Comparison of ENCODE assay signal across 18 cellular contexts in genomic region chr3:67595424-67595823, GRCh38. TPM values are rescaled to one million over a fixed set of nuclear protein-coding genes. Genes with fewer than 3 reads are reported as not detected.
DNase-seq lines count a peak whose midpoint lies in the region; ATAC-seq, FAIRE-seq and TF ChIP-seq lines count a peak whose summit lies in the region.
"Had no signal": no experiment of that assay in that cellular context is flagged by ENCODE, and none has a peak within 500 bp of the region (broad histone marks: within the 10 kb centered on the region; RNA-seq: fewer than 3 reads in every experiment).

No MANE protein-coding gene starts in this region.

- H3K9me3 Mint-ChIP-seq in activated naive CD4-positive, alpha-beta T cell treated with anti-CD3 and anti-CD28 coated beads, Interleukin-2, amount 50 U/mL, for 24 hours, result no peaks in the 10 kb centered on the region
- no peaks in the 10 kb centered on the region for H3K9me3 Mint-ChIP-seq in activated naive CD4-positive, alpha-beta T cell treated with anti-CD3 and anti-CD28 coated beads, Interleukin-2, amount 50 U/mL, for 72 hours
- peaks cover 5% of the 10 kb centered on the region for H3K9me3 Mint-ChIP-seq in nephron progenitor cell

- H3K9me3 ChIP-seq in T-helper 17 cell (ENCODE audit: control insufficient read depth, low read length, poor library complexity, severe bottlenecking) (no peaks in the 10 kb centered on the region), HepG2 (ENCODE audit: low read length) (no peaks in the 10 kb centered on the region), MM.1S (replicated peaks; ENCODE audit: insufficient read depth, low read length) (no peaks in the 10 kb centered on the region)
- H3K9me3 ChIP-seq: A549, BLaER1, Caco-2 had no signal

- TF ChIP-seq EP300 in HepG2 (IDR thresholded peaks at IDR 0.05; ENCODE audit: low read depth in 2 of 2, low read length in 2 of 2) (no peak), HepG2 (CRISPR knock-in tag; IDR thresholded peaks at IDR 0.05; ENCODE audit: borderline replicate concordance) (no peak)

- TF ChIP-seq CTCF in HepG2 (CRISPR knock-in tag; IDR thresholded peaks at IDR 0.05) (no peak), nephron progenitor cell (IDR thresholded peaks at IDR 0.05) (no peak), MM.1S (IDR thresholded peaks at IDR 0.05; ENCODE audit: low read length) (no peak)

- no peak overlapping the region for H3K4me3 ChIP-seq in HepG2 (replicated peaks in 1 of 3; ENCODE audit: insufficient read depth in 1 of 3, low read depth in 2 of 3, low read length in 3 of 3)
- no peak overlapping the region for H3K4me3 ChIP-seq in MM.1S (ENCODE audit: low read length)
- H3K4me3 ChIP-seq: A549, BLaER1 had no signal

- H3K79me2 ChIP-seq in HepG2 (ENCODE audit: insufficient read depth, low read length), result no peaks in the 10 kb centered on the region
- peaks cover 4% of the 10 kb centered on the region; the same call in 1 of the 2 replicates for H3K79me2 ChIP-seq in MM.1S (ENCODE audit: low read length)

- H3K9me2 ChIP-seq in MM.1S (replicated peaks; ENCODE audit: insufficient read depth, low read length), result no peaks in the 10 kb centered on the region

- intact Hi-C loops in HepG2 (cut with micrococcal nuclease; ENCODE audit: unreplicated experiment), result loop anchor here (10.0 kb wide), 1 partner anchor 269 kb away; no protein-coding TSS in a partner anchor

- peaks cover 91% of the 10 kb centered on the region for H3K4me1 Mint-ChIP-seq in activated naive CD4-positive, alpha-beta T cell treated with anti-CD3 and anti-CD28 coated beads, Interleukin-2, amount 50 U/mL, for 24 hours
- peaks cover 35% of the 10 kb centered on the region for H3K4me1 Mint-ChIP-seq in T-helper 17 cell
- H3K4me1 Mint-ChIP-seq in nephron progenitor cell, result peaks cover 5% of the 10 kb centered on the region

- no peaks in the 10 kb centered on the region for H4K20me1 ChIP-seq in HepG2 (ENCODE audit: insufficient read depth, low read length)
- H4K20me1 ChIP-seq in MM.1S (ENCODE audit: insufficient read depth, low read length), result no peaks in the 10 kb centered on the region
- H4K20me1 ChIP-seq: BLaER1 had no signal

- H3F3A ChIP-seq in MM.1S (ENCODE audit: insufficient read depth, low read length), result no peaks in the 10 kb centered on the region

- CTCF ChIA-PET in HepG2 (lab: Yijun Ruan, JAX; ENCODE audit: low intra/inter-chr PET ratio, low total read pairs), result no interaction called here

- 60% methylated on average over 3 of the region's 3 CpGs for WGBS in HepG2 (ENCODE audit: low lambda C conversion rate)

- H3K4me1 ChIP-seq in HepG2 (ENCODE audit: insufficient read depth, low read length) (peaks cover 29% of the 10 kb centered on the region), MM.1S (ENCODE audit: low read length) (no peaks in the 10 kb centered on the region)
- H3K4me1 ChIP-seq: BLaER1, Caco-2 had no signal

- H2AFZ ChIP-seq in HepG2 (ENCODE audit: low read length) (no peak overlapping the region), MM.1S (ENCODE audit: low read length) (no peak overlapping the region)

- POLR2A ChIA-PET in HepG2 (lab: Yijun Ruan, JAX), result no interaction called here

- in situ Hi-C loops in HepG2 (cut with HindIII; ENCODE audit: extremely low pct_ligation_motif_present, low pct_unique_long_range_greater_than_20kb), result loop anchor here (25.0 kb wide), 1 partner anchor 192 kb away; no protein-coding TSS in a partner anchor

- FAIRE-seq in HepG2 (lab: Jason Lieb, UNC), result no peak
- FAIRE-seq: A549, G401.6, GM12891, H1, HTR-8/SVneo had no signal

- peaks cover 34% of the 10 kb centered on the region for H3K36me3 Mint-ChIP-seq in activated naive CD4-positive, alpha-beta T cell treated with anti-CD3 and anti-CD28 coated beads, Interleukin-2, amount 50 U/mL, for 24 hours
- peaks cover 16 to 39% of the 10 kb centered on the region in 2 donors for H3K36me3 Mint-ChIP-seq in activated naive CD4-positive, alpha-beta T cell treated with anti-CD3 and anti-CD28 coated beads, Interleukin-2, amount 50 U/mL, for 72 hours
- H3K36me3 Mint-ChIP-seq in T-helper 17 cell (ENCODE audit: low read depth) (peaks cover 10% of the 10 kb centered on the region), nephron progenitor cell (ENCODE audit: low read depth) (peaks cover 37% of the 10 kb centered on the region)

- H3K27me3 ChIP-seq in HepG2 (ENCODE audit: control insufficient read depth in 1 of 2, insufficient read depth in 2 of 2, low read length in 2 of 2), result no peaks in the 10 kb centered on the region
- no peaks in the 10 kb centered on the region for H3K27me3 ChIP-seq in MM.1S (replicated peaks; ENCODE audit: insufficient read depth, low read length)
- H3K27me3 ChIP-seq: BLaER1 had no signal

- peak overlapping the region; percentile 27 for H3K27ac ChIP-seq in HepG2 (ENCODE audit: extremely low read length, insufficient read depth, low read length)
- no peak overlapping the region for H3K27ac ChIP-seq in MM.1S (ENCODE audit: low read length)
- H3K27ac ChIP-seq: 22Rv1, BLaER1 had no signal

- H3K4me2 ChIP-seq in HepG2 (ENCODE audit: low read depth, low read length) (no peak overlapping the region), MM.1S (ENCODE audit: low read depth, low read length) (no peak overlapping the region)
- H3K4me2 ChIP-seq: A549, BLaER1 had no signal

- TF ChIP-seq RAD21 in HepG2 (CRISPR knock-in tag; IDR thresholded peaks at IDR 0.05), result no peak

- no peaks in the 10 kb centered on the region for H3K27me3 Mint-ChIP-seq in activated naive CD4-positive, alpha-beta T cell treated with anti-CD3 and anti-CD28 coated beads, Interleukin-2, amount 50 U/mL, for 24 hours
- H3K27me3 Mint-ChIP-seq in T-helper 17 cell (no peaks in the 10 kb centered on the region), nephron progenitor cell (ENCODE audit: low read depth, poor library complexity) (no peaks in the 10 kb centered on the region)
- H3K27me3 Mint-ChIP-seq: IgD-negative memory B cell had no signal

- ATAC-seq in activated naive CD4-positive, alpha-beta T cell treated with anti-CD3 and anti-CD28 coated beads, Interleukin-2, amount 50 U/mL, for 72 hours, result no peak
- no peak for ATAC-seq in T-helper 17 cell
- peak; percentile 58 for ATAC-seq in HepG2
- no peak for ATAC-seq in GM18519 (IDR thresholded peaks at IDR 0.05; ENCODE audit: low FRiP score, unreplicated experiment)
- ATAC-seq: A549 had no signal

- no peak overlapping the region for H3K9ac ChIP-seq in HepG2 (ENCODE audit: insufficient read depth, low read depth, low read length)
- no peak overlapping the region for H3K9ac ChIP-seq in MM.1S (ENCODE audit: low read length)
- H3K9ac ChIP-seq: BLaER1 had no signal

- no peak for TF ChIP-seq POLR2A in HepG2 (IDR thresholded peaks at IDR 0.05; ENCODE audit: insufficient read depth in 1 of 2, low read depth in 2 of 2, low read length in 2 of 2)

- BruUV-seq in HepG2 (replicated peaks; lab: Mats Ljungman, UMichigan), result no TSS peak

- H3K4me3 Mint-ChIP-seq in activated naive CD4-positive, alpha-beta T cell treated with anti-CD3 and anti-CD28 coated beads, Interleukin-2, amount 50 U/mL, for 24 hours, result no peak overlapping the region
- H3K4me3 Mint-ChIP-seq in T-helper 17 cell, result no peak overlapping the region
- no peak overlapping the region for H3K4me3 Mint-ChIP-seq in nephron progenitor cell
- H3K4me3 Mint-ChIP-seq: H9, IgD-negative memory B cell had no signal

- H3K36me3 ChIP-seq in HepG2 (replicated peaks in 1 of 2; ENCODE audit: control insufficient read depth in 1 of 2, insufficient read depth in 2 of 2, low read length in 2 of 2), result peaks cover 0 to 4% of the 10 kb centered on the region in 2 experiments; a peak in 2 of 5 replicates
- H3K36me3 ChIP-seq in MM.1S (replicated peaks; ENCODE audit: insufficient read depth, low read length), result no peaks in the 10 kb centered on the region
- H3K36me3 ChIP-seq: BLaER1 had no signal

- peak overlapping the region; percentile 14 for H3K27ac Mint-ChIP-seq in activated naive CD4-positive, alpha-beta T cell treated with anti-CD3 and anti-CD28 coated beads, Interleukin-2, amount 50 U/mL, for 24 hours
- H3K27ac Mint-ChIP-seq in activated naive CD4-positive, alpha-beta T cell treated with anti-CD3 and anti-CD28 coated beads, Interleukin-2, amount 50 U/mL, for 72 hours, result no peak overlapping the region
- peak overlapping the region; percentile 8 for H3K27ac Mint-ChIP-seq in T-helper 17 cell
- peak overlapping the region; percentile 91 for H3K27ac Mint-ChIP-seq in nephron progenitor cell

- no peak for DNase-seq in activated naive CD4-positive, alpha-beta T cell treated with anti-CD3 and anti-CD28 coated beads, Interleukin-2, amount 50 U/mL, for 72 hours (ENCODE audit: low spot score in 2 of 2)
- no peak for DNase-seq in T-helper 17 cell
- DNase-seq in HepG2 (ENCODE audit: low spot score), result peak; percentile 23
- DNase-seq in nephron progenitor cell, result no peak
- DNase-seq in OCI-M1 (lab: John Stamatoyannopoulos, UW), result no peak
- DNase-seq in MM.1S, result no peak
- DNase-seq: Caco-2, H9 had no signal

TF ChIP-seq in HepG2, 621 proteins besides CTCF, POLR2A, EP300 and RAD21 (continues in another document):
- no peak for TF ChIP-seq ZNF501 (CRISPR knock-in tag; IDR thresholded peaks at IDR 0.05)
- no peak for TF ChIP-seq ZFP37 (CRISPR knock-in tag; IDR thresholded peaks at IDR 0.05; ENCODE audit: borderline replicate concordance)

RNA-seq across cellular contexts. Expression of gene SUCLG2, which starts 59.0 kb away (rescaled TPM):
- 10 to 100 TPM; 48.1 to 70.6 TPM for total RNA-seq in activated naive CD4-positive, alpha-beta T cell treated with anti-CD3 and anti-CD28 coated beads, Interleukin-2, amount 50 U/mL, for 72 hours
- 10 to 100 TPM; 43.8 to 48.1 TPM for total RNA-seq in T-helper 17 cell
- 64.9 and 79.4 TPM in 2 replicates for total RNA-seq in HepG2 (2016; rRNA removed; fragmentation: Illumina TruSeq; extraction: Trizol)
- total RNA-seq in HepG2 (2016; cell fraction: cytosol; rRNA removed; fragmentation: Illumina TruSeq; extraction: Trizol; ENCODE audit: low read depth), result 33.0 and 34.5 TPM in 2 replicates
- 65.0 and 77.2 TPM in 2 replicates for total RNA-seq in HepG2 (2016; cell fraction: insoluble cytoplasmic fraction; rRNA removed; fragmentation: Illumina TruSeq; extraction: Trizol)
- 28.2 and 33.3 TPM in 2 replicates for total RNA-seq in HepG2 (2016; cell fraction: membrane; rRNA removed; fragmentation: Illumina TruSeq; extraction: Trizol)
- total RNA-seq in HepG2 (2016; cell fraction: nucleus; rRNA removed; fragmentation: Illumina TruSeq; extraction: Trizol), result 40.6 and 43.6 TPM in 2 replicates
- 13.5 and 21.4 TPM in 2 replicates for polyA plus RNA-seq in HepG2 (2011; rRNA removed)
- 12.9 and 15.9 TPM in 2 replicates for polyA plus RNA-seq in HepG2 (2011; cell fraction: cytosol; rRNA removed)
- 3.4 and 4.4 TPM in 2 replicates for polyA plus RNA-seq in HepG2 (2011; cell fraction: nucleus; rRNA removed)
- polyA plus RNA-seq in HepG2 (2012), result 27.9 and 45.3 TPM in 2 replicates
- 10.9 and 11.1 TPM in 2 replicates for polyA plus RNA-seq in HepG2 (2016; cell fraction: cytosol; fragmentation: Illumina TruSeq; extraction: Trizol; ENCODE audit: low read depth)
- 70.4 and 76.1 TPM in 2 replicates for polyA plus RNA-seq in HepG2 (2016; cell fraction: insoluble cytoplasmic fraction; fragmentation: Illumina TruSeq; extraction: Trizol; ENCODE audit: low read depth)
- polyA plus RNA-seq in HepG2 (2016; cell fraction: membrane; fragmentation: Illumina TruSeq; extraction: Trizol; ENCODE audit: low read depth), result 20.7 and 22.2 TPM in 2 replicates
- polyA plus RNA-seq in HepG2 (2016; cell fraction: nucleus; fragmentation: Illumina TruSeq; extraction: Trizol; ENCODE audit: insufficient read depth, low read depth), result 25.5 and 26.9 TPM in 2 replicates
- 5.1 and 7.9 TPM in 2 replicates for polyA minus RNA-seq in HepG2 (2011; rRNA and poly(A)+ RNA removed; ENCODE audit: low replicate concordance)
- polyA minus RNA-seq in HepG2 (2011; cell fraction: cytosol; rRNA and poly(A)+ RNA removed), result 20.6 and 21.5 TPM in 2 replicates
- polyA minus RNA-seq in HepG2 (2011; cell fraction: nucleus; rRNA and poly(A)+ RNA removed), result 30.3 and 32.4 TPM in 2 replicates

Comparison
In these comparisons a context has a peak if more than half of its experiments do, and no peak if none do; other contexts are left out.
1. H3K27ac Mint-ChIP-seq: peak in activated naive CD4-positive, alpha-beta T cell treated with anti-CD3 and anti-CD28 coated beads, Interleukin-2, amount 50 U/mL, for 24 hours (single experiment), T-helper 17 cell (single experiment) and nephron progenitor cell (single experiment); none in activated naive CD4-positive, alpha-beta T cell treated with anti-CD3 and anti-CD28 coated beads, Interleukin-2, amount 50 U/mL, for 72 hours (0 of 2).